8 cellular contexts compared by ENCODE assay signal in genomic region chr2:233711312-233712008, GRCh38. TPM values are rescaled to one million over a fixed set of nuclear protein-coding genes. Genes with fewer than 3 reads are reported as not detected.
DNase-seq lines count a peak whose midpoint lies in the region; ATAC-seq and TF ChIP-seq lines count a peak whose summit lies in the region.

No MANE protein-coding gene starts in this region.

- BruUV-seq in PC-9 (replicated peaks; lab: Mats Ljungman, UMichigan), result no TSS peak

- no peaks in the 10 kb centered on the region for H3K27me3 ChIP-seq in PC-9 (ENCODE audit: insufficient read depth, low read depth)
- no peaks in the 10 kb centered on the region for H3K27me3 ChIP-seq in neural cell (ENCODE audit: insufficient read depth, low read depth, low read length)

- H3K4me1 Mint-ChIP-seq in activated T-cell treated with anti-CD3 and anti-CD28 coated beads, Interleukin-2, amount 50 U/mL, for 24 hours (ENCODE audit: low read depth), result peaks cover 2% of the 10 kb centered on the region

- no peaks in the 10 kb centered on the region for H3K36me3 Mint-ChIP-seq in activated T-cell treated with anti-CD3 and anti-CD28 coated beads, Interleukin-2, amount 50 U/mL, for 24 hours (ENCODE audit: low read depth)

- no peak overlapping the region for H3K4me2 ChIP-seq in PC-9
- no peak overlapping the region for H3K4me2 ChIP-seq in neural cell (ENCODE audit: low read length)

- H3K9me3 Mint-ChIP-seq in activated T-cell treated with anti-CD3 and anti-CD28 coated beads, Interleukin-2, amount 50 U/mL, for 24 hours, result no peaks in the 10 kb centered on the region

- peak overlapping the region; percentile 22; the same call in 1 of the 2 replicates for H3K27ac ChIP-seq in PC-9
- no peak overlapping the region for H3K27ac ChIP-seq in neural cell (ENCODE audit: low read length)

- H3K4me3 Mint-ChIP-seq in activated T-cell treated with anti-CD3 and anti-CD28 coated beads, Interleukin-2, amount 50 U/mL, for 24 hours, result no peak overlapping the region

- H3K4me1 ChIP-seq in PC-9 (replicated peaks; ENCODE audit: insufficient read depth), result peaks cover 55% of the 10 kb centered on the region

- H3K4me3 ChIP-seq in PC-9, result no peak overlapping the region
- H3K4me3 ChIP-seq in neural cell (ENCODE audit: low read length), result no peak overlapping the region

- peak; percentile 95 for TF ChIP-seq CTCF in GM10266 (IDR thresholded peaks at IDR 0.05; ENCODE audit: control insufficient read depth, insufficient read depth, low read depth, missing control alignments)
- TF ChIP-seq CTCF in PC-9 (conservative IDR thresholded peaks at IDR 0.05), result peak; percentile 96
- peak; percentile 32 for TF ChIP-seq CTCF in neural cell (IDR thresholded peaks at IDR 0.05; ENCODE audit: poor library complexity, severe bottlenecking)

- H2AFZ ChIP-seq in PC-9 (no peak overlapping the region), neural cell (ENCODE audit: low read depth, low read length) (no peak overlapping the region)

- TF ChIP-seq RAD21 in neural cell (conservative IDR thresholded peaks at IDR 0.05), result no peak

- H3K9me2 ChIP-seq in PC-9 (ENCODE audit: insufficient read depth), result no peaks in the 10 kb centered on the region
- no peaks in the 10 kb centered on the region for H3K9me2 ChIP-seq in neural cell (ENCODE audit: insufficient read depth, low read length)

- POLR2A ChIA-PET in PC-9 (lab: Charles Lee; ENCODE audit: unreplicated experiment), result interaction anchor here (0.5 kb wide), 1 partner anchor 13 kb away, joined by 7 read pairs; no protein-coding TSS in a partner anchor

- peaks cover 97% of the 10 kb centered on the region for H3K36me3 ChIP-seq in PC-9 (ENCODE audit: low read depth)
- H3K36me3 ChIP-seq in neural cell (ENCODE audit: insufficient read depth, low read length), result no peaks in the 10 kb centered on the region

- H3F3A ChIP-seq in PC-9 (ENCODE audit: insufficient read depth, low read depth) (peaks cover 78% of the 10 kb centered on the region), neural cell (ENCODE audit: insufficient read depth, low read length, poor library complexity, severe bottlenecking) (no peaks in the 10 kb centered on the region)

- H3K9me3 ChIP-seq in PC-9 (ENCODE audit: insufficient read depth, low read depth) (no peaks in the 10 kb centered on the region), neural cell (ENCODE audit: low read length) (no peaks in the 10 kb centered on the region)

- peaks cover 37% of the 10 kb centered on the region for H3K27me3 Mint-ChIP-seq in activated T-cell treated with anti-CD3 and anti-CD28 coated beads, Interleukin-2, amount 50 U/mL, for 24 hours

- DNase-seq in GM10266 (ENCODE audit: extremely low spot score), result peak; percentile 64
- peak; percentile 45 for DNase-seq in HT1080 (ENCODE audit: low read depth)
- peak; percentile 56 to 80 for DNase-seq in PC-9
- peak; percentile 73 for DNase-seq in activated T-cell treated with anti-CD3 and anti-CD28 coated beads, Interleukin-2, amount 50 U/mL, for 24 hours
- peak; percentile 68 for DNase-seq in fibroblast of gingiva (ENCODE audit: low read depth)
- peak; percentile 83 for DNase-seq in stimulated activated naive CD8-positive, alpha-beta T cell treated with anti-CD3 and anti-CD28 coated beads, Interleukin-15, Interleukin-2, amounts not matched to agents 100 U/mL and 50 U/mL, for 24 hours

- peak; percentile 63 for ATAC-seq in stimulated activated naive CD8-positive, alpha-beta T cell treated with anti-CD3 and anti-CD28 coated beads, Interleukin-15, Interleukin-2, amounts not matched to agents 100 U/mL and 50 U/mL, for 24 hours
- no peak for ATAC-seq in HG03039 (IDR thresholded peaks at IDR 0.05; ENCODE audit: unreplicated experiment)

- intact Hi-C loops in PC-9 (cut with micrococcal nuclease; ENCODE audit: unreplicated experiment), result no loop called here

- TF ChIP-seq EP300 in neural cell (conservative IDR thresholded peaks at IDR 0.05; ENCODE audit: poor library complexity, severe bottlenecking), result no peak

- CTCF ChIA-PET in PC-9 (lab: Charles Lee), result interaction anchor here (0.6 kb wide), 2 partner anchors 145 to 463 kb away, joined by 3 read pairs; no protein-coding TSS in a partner anchor

- H3K79me2 ChIP-seq in PC-9 (ENCODE audit: low read depth) (peaks cover 100% of the 10 kb centered on the region), neural cell (replicated peaks; ENCODE audit: insufficient read depth, low read length) (no peaks in the 10 kb centered on the region)

- H3K27ac Mint-ChIP-seq in activated T-cell treated with anti-CD3 and anti-CD28 coated beads, Interleukin-2, amount 50 U/mL, for 24 hours, result no peak overlapping the region

- no peak overlapping the region for H3K9ac ChIP-seq in neural cell (ENCODE audit: low read length)

- peaks cover 12% of the 10 kb centered on the region; the same call in 1 of the 2 replicates for H4K20me1 ChIP-seq in PC-9 (ENCODE audit: insufficient read depth)
- H4K20me1 ChIP-seq in neural cell (ENCODE audit: insufficient read depth), result no peaks in the 10 kb centered on the region

TF ChIP-seq in neural cell, 6 proteins besides CTCF, POLR2A, EP300 and RAD21:
- TF ChIP-seq TAF1 (IDR thresholded peaks at IDR 0.05; ENCODE audit: low read depth) (no peak), SMC3 (conservative IDR thresholded peaks at IDR 0.05; ENCODE audit: poor library complexity) (no peak), EZH2 (IDR thresholded peaks at IDR 0.05; ENCODE audit: borderline replicate concordance, insufficient read depth, low read length, poor library complexity, severe bottlenecking) (no peak), POLR2AphosphoS5 (IDR thresholded peaks at IDR 0.05) (no peak), MXI1 (conservative IDR thresholded peaks at IDR 0.05; ENCODE audit: poor library complexity, severe bottlenecking) (no peak), REST (IDR thresholded peaks at IDR 0.05; ENCODE audit: borderline replicate concordance) (no peak)

RNA-seq across cellular contexts. Expression of gene UGT1A5, which starts 1.2 kb away (rescaled TPM):
- not detected in 2 replicates for total RNA-seq in HT1080 (2014; rRNA removed; shearing (Covaris generic))
- not detected in 2 replicates for polyA plus RNA-seq in HT1080 (2015; cell fraction: cytosol; rRNA removed)
- not detected in 2 replicates for polyA plus RNA-seq in HT1080 (2015; cell fraction: nucleus; rRNA removed)
- total RNA-seq in PC-9 (2021), result 71.3 and 91.2 TPM in 2 replicates
- polyA plus RNA-seq in neural cell, result not detected in 2 replicates
- polyA minus RNA-seq in neural cell, result not detected in 2 replicates

RNA-seq across cellular contexts. Expression of gene UGT1A4, which starts 7.1 kb away (rescaled TPM):
- total RNA-seq in HT1080 (2014; rRNA removed; shearing (Covaris generic)), result not detected in 2 replicates
- not detected in 2 replicates for polyA plus RNA-seq in HT1080 (2015; cell fraction: cytosol; rRNA removed)
- polyA plus RNA-seq in HT1080 (2015; cell fraction: nucleus; rRNA removed), result not detected in 2 replicates
- 73.6 and 93.0 TPM in 2 replicates for total RNA-seq in PC-9 (2021)
- polyA plus RNA-seq in neural cell, result not detected in 2 replicates
- polyA minus RNA-seq in neural cell, result not detected in 2 replicates

RNA-seq across cellular contexts. Expression of gene UGT1A3, which starts 17.4 kb away (rescaled TPM):
- not detected in 2 replicates for total RNA-seq in HT1080 (2014; rRNA removed; shearing (Covaris generic))
- not detected in 2 replicates for polyA plus RNA-seq in HT1080 (2015; cell fraction: cytosol; rRNA removed)
- not detected in 2 replicates for polyA plus RNA-seq in HT1080 (2015; cell fraction: nucleus; rRNA removed)
- 60.3 and 67.1 TPM in 2 replicates for total RNA-seq in PC-9 (2021)
- not detected in 2 replicates for polyA plus RNA-seq in neural cell
- not detected in 2 replicates for polyA minus RNA-seq in neural cell

RNA-seq across cellular contexts. Expression of gene UGT1A6, which starts 18.8 kb away (rescaled TPM):
- not detected in 2 replicates for total RNA-seq in HT1080 (2014; rRNA removed; shearing (Covaris generic))
- polyA plus RNA-seq in HT1080 (2015; cell fraction: cytosol; rRNA removed), result not detected in 2 replicates
- not detected in 2 replicates for polyA plus RNA-seq in HT1080 (2015; cell fraction: nucleus; rRNA removed)
- 549 and 643 TPM in 2 replicates for total RNA-seq in PC-9 (2021)
- polyA plus RNA-seq in neural cell, result not detected in 2 replicates
- not detected in 2 replicates for polyA minus RNA-seq in neural cell

RNA-seq across cellular contexts. Expression of gene UGT1A7, which starts 29.8 kb away (rescaled TPM):
- total RNA-seq in HT1080 (2014; rRNA removed; shearing (Covaris generic)), result not detected in 2 replicates
- not detected in 2 replicates for polyA plus RNA-seq in HT1080 (2015; cell fraction: cytosol; rRNA removed)
- polyA plus RNA-seq in HT1080 (2015; cell fraction: nucleus; rRNA removed), result not detected in 2 replicates
- total RNA-seq in PC-9 (2021), result 20.3 and 26.7 TPM in 2 replicates
- polyA plus RNA-seq in neural cell, result not detected in 2 replicates
- polyA minus RNA-seq in neural cell, result not detected in 2 replicates

Comparison
In these comparisons a context has a peak if more than half of its experiments do, and no peak if none do; other contexts are left out.
1. CTCF ChIP-seq: peak in every context shown above with its lines; median percentile 96 in PC-9; 95 in GM10266; 32 in neural cell.
2. RNA of gene UGT1A5, which starts 1.2 kb away (total RNA-seq): 71.3 to 91.2 TPM in PC-9; not detected in HT1080; every median in the first group is over 10 times any median in the second.
3. RNA of gene UGT1A4, which starts 7.1 kb away (total RNA-seq): 73.6 to 93.0 TPM in PC-9; not detected in HT1080; every median in the first group is over 10 times any median in the second.
4. RNA of gene UGT1A3, which starts 17.4 kb away (total RNA-seq): 60.3 to 67.1 TPM in PC-9; not detected in HT1080; every median in the first group is over 10 times any median in the second.
5. Peak in every context shown above with its lines, with median percentiles within 50 percentile points of each other: DNase-seq.